Comparison of ENCODE assay signal across 17 cellular contexts in the genomic region with DNA sequence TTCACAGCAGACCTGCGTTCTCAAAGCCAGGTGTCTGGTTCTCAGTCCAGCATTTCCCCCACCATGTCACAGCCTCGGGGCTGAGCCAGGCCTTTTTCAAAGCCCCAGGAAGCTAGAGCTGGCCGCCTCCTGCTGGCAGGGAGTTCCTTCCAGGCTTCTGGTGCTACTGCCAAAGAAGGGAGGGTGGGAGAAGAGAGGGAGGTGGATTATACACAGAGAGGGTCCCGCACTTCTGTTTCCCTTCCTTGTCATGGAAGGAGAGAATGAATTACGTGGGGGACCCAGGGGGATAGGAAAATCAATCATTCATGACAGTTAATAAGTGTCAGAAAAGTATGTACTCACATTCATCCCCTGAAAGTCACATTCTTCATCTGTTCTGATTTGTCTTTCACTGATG. TPM values are rescaled to one million over a fixed set of nuclear protein-coding genes. Genes with fewer than 3 reads are reported as not detected.
DNase-seq lines count a peak whose midpoint lies in the region; ATAC-seq, FAIRE-seq and TF ChIP-seq lines count a peak whose summit lies in the region.
"Had no signal": no experiment of that assay in that cellular context is flagged by ENCODE, and none has a peak within 500 bp of the region (broad histone marks: within the 10 kb centered on the region; RNA-seq: fewer than 3 reads in every experiment).

No MANE protein-coding gene starts in this region.

- TF ChIP-seq CTCF in bronchial epithelial cell (IDR thresholded peaks at IDR 0.05; ENCODE audit: insufficient read depth, low read length, severe bottlenecking) (no peak), thoracic aorta (IDR thresholded peaks at IDR 0.05) (peak; percentile 24)

- H3K27me3 ChIP-seq in HUES48 (ENCODE audit: control insufficient read depth, insufficient read depth, low read length) = peaks cover 35% of the 10 kb centered on the region
- peaks cover 1% of the 10 kb centered on the region for H3K27me3 ChIP-seq in bronchial epithelial cell (ENCODE audit: control insufficient read depth, insufficient read depth, low read length)
- no peaks in the 10 kb centered on the region for H3K27me3 ChIP-seq in thoracic aorta (replicated peaks; ENCODE audit: insufficient read depth)

- no peak overlapping the region for H3K9ac ChIP-seq in HUES48 (ENCODE audit: low read depth, low read length)

- peak; percentile 40 for FAIRE-seq in bronchial epithelial cell (lab: Jason Lieb, UNC)
- FAIRE-seq: endothelial cell of umbilical vein, GM19239 had no signal

- H3K36me3 ChIP-seq in HUES48 (ENCODE audit: control insufficient read depth, insufficient read depth, low read length) (no peaks in the 10 kb centered on the region), bronchial epithelial cell (ENCODE audit: control insufficient read depth, insufficient read depth, low read length) (no peaks in the 10 kb centered on the region), thoracic aorta (no peaks in the 10 kb centered on the region)

- H3K27ac ChIP-seq in HUES48 (ENCODE audit: low read depth, low read length) = peak overlapping the region; percentile 11
- peak overlapping the region in 1 of 2 donors; percentile 51 for H3K27ac ChIP-seq in thoracic aorta

- H3K9me3 ChIP-seq in HUES48 (ENCODE audit: control insufficient read depth, insufficient read depth, low read length) (no peaks in the 10 kb centered on the region), thoracic aorta (no peaks in the 10 kb centered on the region)

- ATAC-seq in thoracic aorta (ENCODE audit: insufficient number of reproducible peaks, low FRiP score, low read depth) (no peak), HG03045 (IDR thresholded peaks at IDR 0.05; ENCODE audit: unreplicated experiment) (no peak), HG02588 (IDR thresholded peaks at IDR 0.05; ENCODE audit: unreplicated experiment) (no peak), HG03354 (IDR thresholded peaks at IDR 0.05; ENCODE audit: poor library complexity, severe bottlenecking, unreplicated experiment) (no peak)
- ATAC-seq: activated naive CD4-positive, alpha-beta T cell treated with anti-CD3 and anti-CD28 coated beads, Interleukin-2, amount 50 U/mL, for 72 hours; HCT116; stimulated activated naive B cell treated with anti-CD40 and anti-IgM and Interleukin-4, amounts not matched to agents 10 μg/mL and 1 μg/mL and 100 μg/mL, for 72 hours had no signal

- DNase-seq in bronchial epithelial cell (ENCODE audit: low read depth) (no peak), left kidney (ENCODE audit: low read depth, low spot score) (peak; percentile 69), thoracic aorta (ENCODE audit: low spot score) (no peak)
- DNase-seq: KG1; NCI-H2081 treated with DMSO at 0.1 percent for 48 hours; OCI-M1; stimulated activated naive B cell treated with anti-CD40 and anti-IgM and Interleukin-4, amounts not matched to agents 10 μg/mL and 1 μg/mL and 100 μg/mL, for 72 hours; T-helper 2 cell had no signal

- H3K4me3 ChIP-seq in HUES48 (ENCODE audit: low read depth, low read length) (no peak overlapping the region), bronchial epithelial cell (ENCODE audit: low read depth, low read length) (no peak overlapping the region), thoracic aorta (peak overlapping the region; percentile 69)

- H3K4me1 ChIP-seq in HUES48 (ENCODE audit: control insufficient read depth, insufficient read depth, low read length) (peaks cover 55% of the 10 kb centered on the region), thoracic aorta (ENCODE audit: control insufficient read depth in 1 of 2, low read depth in 2 of 2) (peaks cover 0 to 34% of the 10 kb centered on the region in 2 donors)

RNA-seq across cellular contexts. Expression of a gene that starts 0.6 kb away (rescaled TPM):
- total RNA-seq in bronchial epithelial cell = not detected in 2 replicates
- 1 to 10 TPM in 1 of 2 donors, not detected in 1; 4.7 TPM for total RNA-seq in thoracic aorta
- total RNA-seq: activated naive CD4-positive, alpha-beta T cell treated with anti-CD3 and anti-CD28 coated beads, Interleukin-2, amount 50 U/mL, for 72 hours; endothelial cell of umbilical vein; myocyte had no signal

RNA-seq across cellular contexts. Expression of a gene that starts 54.7 kb away (rescaled TPM):
- total RNA-seq in bronchial epithelial cell = 4.7 and 7.2 TPM in 2 replicates
- total RNA-seq in thoracic aorta = 10 to 100 TPM; 25.7 to 35.9 TPM
